Comparison of ENCODE assay signal across 19 cellular contexts in the genomic region with DNA sequence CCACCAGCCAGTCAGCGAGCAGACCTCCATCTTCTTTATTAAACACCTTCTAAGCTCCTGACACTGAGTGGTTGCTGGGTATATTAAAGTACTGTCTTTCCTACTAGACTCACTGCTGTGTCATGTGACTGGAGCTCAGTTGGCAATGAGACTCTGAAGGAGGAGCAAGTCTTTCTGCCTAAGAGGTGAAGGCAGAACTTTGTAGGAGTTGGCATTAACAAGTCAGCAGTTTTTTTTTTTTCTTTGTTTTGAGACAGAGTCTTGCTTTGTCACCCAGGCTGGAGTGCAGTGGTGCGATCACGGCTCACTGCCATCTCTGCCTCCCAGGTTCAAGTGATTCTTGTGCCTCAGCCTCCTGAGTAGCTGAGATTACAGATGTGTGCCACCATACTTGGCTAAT.
"Had no signal": no experiment of that assay in that cellular context is flagged by ENCODE, and none has a peak within 500 bp of the region (broad histone marks: within the 10 kb centered on the region; RNA-seq: fewer than 3 reads in every experiment).

No MANE protein-coding gene starts in this region.

- H3K36me3 ChIP-seq: left ventricle myocardium inferior, neural progenitor cell, prostate gland, suprapubic skin, vagina had no signal

- H3K27ac ChIP-seq: left ventricle myocardium inferior, neural progenitor cell, prostate gland, suprapubic skin, vagina had no signal

- H3K9ac ChIP-seq: neural progenitor cell had no signal

- DNase-seq: activated CD4-positive, alpha-beta T cell treated with anti-CD3 and anti-CD28 coated beads, Interleukin-2, amount 50 U/mL, for 4 hours; activated naive CD8-positive, alpha-beta T cell treated with anti-CD3 and anti-CD28 coated beads, Interleukin-2, amount 10 ng/mL, durations not matched to agents 7 days and 5 days; amygdala; effector memory CD8-positive, alpha-beta T cell; head of caudate nucleus; kidney; left ventricle myocardium inferior; mucosa of descending colon; naive thymus-derived CD4-positive, alpha-beta T cell; right cardiac atrium; small intestine; stimulated activated CD4-positive, alpha-beta T cell treated with anti-CD3 and anti-CD28 coated beads, Interleukin-4, amount 100 ng/mL, for 1 hour; stimulated activated naive CD8-positive, alpha-beta T cell treated with anti-CD3 and anti-CD28 coated beads, Interleukin-15, amount 100 ng/mL, for 72 hours; trophoblast cell had no signal

- H3K27me3 ChIP-seq: neural progenitor cell, suprapubic skin, vagina had no signal

- ATAC-seq: effector memory CD8-positive, alpha-beta T cell; mucosa of descending colon; naive thymus-derived CD4-positive, alpha-beta T cell; stimulated activated naive CD8-positive, alpha-beta T cell treated with anti-CD3 and anti-CD28 coated beads, Interleukin-15, amount 100 ng/mL, for 72 hours had no signal

- H3K4me2 ChIP-seq: neural progenitor cell had no signal

- H3K9me3 ChIP-seq: left ventricle myocardium inferior, mucosa of descending colon, prostate gland, suprapubic skin, vagina had no signal

- H3K4me1 ChIP-seq: neural progenitor cell, prostate gland, suprapubic skin had no signal

- FAIRE-seq: frontal cortex, kidney, small intestine had no signal

- H3K4me3 ChIP-seq: left ventricle myocardium inferior, mucosa of descending colon, neural progenitor cell, prostate gland, suprapubic skin, vagina had no signal

- H2AFZ ChIP-seq: neural progenitor cell had no signal
